In genomic region chr2:110864721-110865120, GRCh38 we compare ENCODE assay signal across 2 cellular contexts.
TF ChIP-seq lines count a peak whose summit lies in the region.

No MANE protein-coding gene starts in this region.

TF ChIP-seq in SK-N-SH, 30 proteins besides CTCF, POLR2A, EP300 and RAD21 (continued from another document):
- TF ChIP-seq IRF3 (IDR thresholded peaks at IDR 0.05; ENCODE audit: low read depth, low read length) (no peak), NFIC (IDR thresholded peaks at IDR 0.05; ENCODE audit: borderline replicate concordance) (no peak), POLR2AphosphoS5 (IDR thresholded peaks at IDR 0.05; ENCODE audit: low read depth, low read length) (no peak), RCOR1 (IDR thresholded peaks at IDR 0.05; ENCODE audit: low read length) (no peak)

TF ChIP-seq in SK-N-SH treated with all-trans-retinoic acid at 6 μM for 48 hours, 23 proteins besides CTCF, POLR2A, EP300 and RAD21 (continued from another document):
- TF ChIP-seq TSHZ2 (CRISPR knock-in tag; IDR thresholded peaks at IDR 0.05), result no peak
- TF ChIP-seq TOX (CRISPR knock-in tag; IDR thresholded peaks at IDR 0.05; ENCODE audit: borderline replicate concordance), result no peak
- TF ChIP-seq ARNTL (CRISPR knock-in tag; IDR thresholded peaks at IDR 0.05; ENCODE audit: borderline replicate concordance, low read depth), result no peak
- no peak for TF ChIP-seq PATZ1 (CRISPR knock-in tag; IDR thresholded peaks at IDR 0.05; ENCODE audit: borderline replicate concordance)
- TF ChIP-seq TCF4 (CRISPR knock-in tag; IDR thresholded peaks at IDR 0.05; ENCODE audit: borderline replicate concordance), result no peak
- no peak for TF ChIP-seq ZFP30 (CRISPR knock-in tag; IDR thresholded peaks at IDR 0.05)
